23 cellular contexts compared by ENCODE assay signal in genomic region chr19:48578891-48579290, GRCh38. TPM values are rescaled to one million over a fixed set of nuclear protein-coding genes. Genes with fewer than 3 reads are reported as not detected.
"Had no signal": no experiment of that assay in that cellular context is flagged by ENCODE, and none has a peak within 500 bp of the region (broad histone marks: within the 10 kb centered on the region; RNA-seq: fewer than 3 reads in every experiment).

No MANE protein-coding gene starts in this region.

- FAIRE-seq: keratinocyte had no signal

- H3K36me3 ChIP-seq: adrenal gland, heart right ventricle, lower lobe of right lung, ovary, prostate gland, thyroid gland, upper lobe of right lung had no signal

- H3K9me3 ChIP-seq: adrenal gland, heart right ventricle, lower lobe of right lung, ovary, prostate gland, thyroid gland, upper lobe of right lung had no signal

- H3K27me3 ChIP-seq: adrenal gland, heart right ventricle, ovary, thyroid gland, upper lobe of right lung had no signal

- H3K27ac ChIP-seq: adrenal gland, heart right ventricle, lower lobe of right lung, ovary, prostate gland, thyroid gland, upper lobe of right lung had no signal

- DNase-seq: activated B cell treated with CpG ODN at 0.5 μM for 24 hours; activated CD4-positive, alpha-beta T cell treated with anti-CD3 and anti-CD28 coated beads for 36 hours; activated CD4-positive, alpha-beta T cell treated with anti-CD3 and anti-CD28 coated beads, Interleukin-2, amount 50 U/mL, for 48 hours; activated CD8-positive, alpha-beta memory T cell treated with anti-CD3 and anti-CD28 coated beads, Interleukin-2, amount 50 U/mL, for 48 hours; activated naive CD4-positive, alpha-beta T cell; activated T-cell treated with anti-CD3 and anti-CD28 coated beads, Interleukin-2, amount 50 U/mL, for 4 hours; adrenal gland; cerebellar nuclear complex; foreskin fibroblast; heart right ventricle; lower lobe of right lung; naive thymus-derived CD8-positive, alpha-beta T cell; ovary; substantia nigra; T-helper 17 cell; thyroid gland; upper lobe of right lung had no signal

- H3K4me3 ChIP-seq: adrenal gland, heart right ventricle, lower lobe of right lung, ovary, prostate gland, thyroid gland, upper lobe of right lung had no signal

RNA-seq across cellular contexts. Expression of gene SULT2B1, which starts 26.9 kb away (rescaled TPM):
- total RNA-seq: activated B cell treated with CpG ODN at 0.5 μM for 24 hours; activated CD4-positive, alpha-beta T cell treated with anti-CD3 and anti-CD28 coated beads for 36 hours; activated CD8-positive, alpha-beta memory T cell treated with anti-CD3 and anti-CD28 coated beads for 36 hours; activated T-cell treated with anti-CD3 and anti-CD28 coated beads, Interleukin-2, amount 50 U/mL, for 4 hours; activated T-helper 2 cell treated with anti-CD3 and anti-CD28 coated beads, Interferon-gamma antibody, Interleukin-2, Interleukin-4, amounts not matched to agents 10 μg/mL and 5 μg/mL and 100 μg/mL, durations not matched to agents 14 hours and 24 hours and 36 hours; epithelial cell of proximal tubule; naive thymus-derived CD8-positive, alpha-beta T cell; T-helper 17 cell had no signal

RNA-seq across cellular contexts. Expression of gene SPACA4, which starts 27.7 kb away (rescaled TPM):
- total RNA-seq: activated B cell treated with CpG ODN at 0.5 μM for 24 hours; activated CD4-positive, alpha-beta T cell treated with anti-CD3 and anti-CD28 coated beads for 36 hours; activated CD8-positive, alpha-beta memory T cell treated with anti-CD3 and anti-CD28 coated beads for 36 hours; activated T-cell treated with anti-CD3 and anti-CD28 coated beads, Interleukin-2, amount 50 U/mL, for 4 hours; activated T-helper 2 cell treated with anti-CD3 and anti-CD28 coated beads, Interferon-gamma antibody, Interleukin-2, Interleukin-4, amounts not matched to agents 10 μg/mL and 5 μg/mL and 100 μg/mL, durations not matched to agents 14 hours and 24 hours and 36 hours; adrenal gland; epithelial cell of proximal tubule; heart right ventricle; lower lobe of right lung; mesenteric fat pad; naive thymus-derived CD8-positive, alpha-beta T cell; ovary; T-helper 17 cell had no signal
- polyA plus RNA-seq: adrenal gland; heart right ventricle; naive thymus-derived CD8-positive, alpha-beta T cell; ovary had no signal

RNA-seq across cellular contexts. Expression of gene FAM83E, which starts 36.0 kb away (rescaled TPM):
- total RNA-seq: heart right ventricle, thyroid gland had no signal
- polyA plus RNA-seq: naive thymus-derived CD8-positive, alpha-beta T cell had no signal
